ENCODE assay signal across 9 cellular contexts in genomic region chr4:149371021-149371420, GRCh38.
A peak's percentile ranks its signal among the peaks of the same experiment; 100 is the strongest.
DNase-seq lines count a peak whose midpoint lies in the region; ATAC-seq, FAIRE-seq and TF ChIP-seq lines count a peak whose summit lies in the region.
"Had no signal": no experiment of that assay in that cellular context is flagged by ENCODE, and none has a peak within 500 bp of the region (broad histone marks: within the 10 kb centered on the region; RNA-seq: fewer than 3 reads in every experiment).

No MANE protein-coding gene starts in this region.

- CTCF ChIA-PET in A673 (lab: Charles Lee) = no interaction called here

- ATAC-seq in HG02970 (IDR thresholded peaks at IDR 0.05; ENCODE audit: low FRiP score, unreplicated experiment) = peak; percentile 63
- ATAC-seq in gastrocnemius medialis = no peak

- TF ChIP-seq POLR2A in gastrocnemius medialis (IDR thresholded peaks at IDR 0.05) = no peak
- TF ChIP-seq POLR2A in spleen (IDR thresholded peaks at IDR 0.05) = no peak

- TF ChIP-seq CTCF in A673 (conservative IDR thresholded peaks at IDR 0.05; ENCODE audit: low read depth, low read length) (peak; percentile 65), gastrocnemius medialis (IDR thresholded peaks at IDR 0.05 in 4 of 5, conservative IDR thresholded peaks at IDR 0.05 in 1 of 5) (no peak), spleen (IDR thresholded peaks at IDR 0.05 in 8 of 11, conservative IDR thresholded peaks at IDR 0.05 in 3 of 11) (no peak)

- BruUV-seq in A673 (replicated peaks; lab: Mats Ljungman, UMichigan) = no TSS peak

- peak; percentile 87 for DNase-seq in A673 (ENCODE audit: low spot score)
- no peak for DNase-seq in GM18507 (ENCODE audit: extremely low spot score, insufficient read length, low read depth)
- DNase-seq in NCI-H2029 (lab: John Stamatoyannopoulos, UW) = peak; percentile 9
- DNase-seq in amniotic stem cell (lab: John Stamatoyannopoulos, UW) = peak; percentile 70
- peak; percentile 49 for DNase-seq in inferior parietal cortex (ENCODE audit: extremely low spot score)
- no peak for DNase-seq in gastrocnemius medialis
- DNase-seq in spleen = no peak

- no peaks in the 10 kb centered on the region for H3K9me3 ChIP-seq in A673 (ENCODE audit: low read depth, low read length, poor library complexity, severe bottlenecking)
- no peaks in the 10 kb centered on the region for H3K9me3 ChIP-seq in gastrocnemius medialis
- H3K9me3 ChIP-seq in spleen = no peaks in the 10 kb centered on the region
- H3K9me3 ChIP-seq: upper lobe of left lung had no signal

- no peaks in the 10 kb centered on the region for H3K36me3 ChIP-seq in A673 (ENCODE audit: insufficient read depth, low read length, poor library complexity, severe bottlenecking)
- no peaks in the 10 kb centered on the region for H3K36me3 ChIP-seq in gastrocnemius medialis
- no peaks in the 10 kb centered on the region for H3K36me3 ChIP-seq in spleen
- H3K36me3 ChIP-seq: upper lobe of left lung had no signal

- H3K27me3 ChIP-seq in A673 (replicated peaks; ENCODE audit: insufficient read depth, low read depth, low read length, poor library complexity) (no peaks in the 10 kb centered on the region), gastrocnemius medialis (no peaks in the 10 kb centered on the region), spleen (replicated peaks in 1 of 7) (peaks cover 0 to 3% (median 0%) of the 10 kb centered on the region in 7 donors)
- H3K27me3 ChIP-seq: upper lobe of left lung had no signal

- H3K4me1 ChIP-seq in A673 (ENCODE audit: insufficient read depth, low read length, poor library complexity, severe bottlenecking) (peaks cover 6% of the 10 kb centered on the region), gastrocnemius medialis (no peaks in the 10 kb centered on the region), spleen (no peaks in the 10 kb centered on the region)
- H3K4me1 ChIP-seq: upper lobe of left lung had no signal

- in situ Hi-C loops in gastrocnemius medialis (cut with MboI; ENCODE audit: low sequenced_read_pairs in 4 of 4) = no loop called here

- peak; percentile 68 for FAIRE-seq in GM18507 (lab: Jason Lieb, UNC)

- POLR2A ChIA-PET in A673 (lab: Charles Lee; ENCODE audit: low non-redundant PET) = no interaction called here

- intact Hi-C loops in A673 (cut with micrococcal nuclease; ENCODE audit: unreplicated experiment) = loop anchor here (1.0 to 10.0 kb wide), 4 partner anchors 181 to 525 kb away; no protein-coding TSS in a partner anchor
- intact Hi-C loops in gastrocnemius medialis (cut with DNase I; ENCODE audit: low total_unique reads) = loop anchor here (10.0 kb wide), 1 partner anchor 524 kb away; no protein-coding TSS in a partner anchor
- intact Hi-C loops in spleen (cut with DNase I; ENCODE audit: low total_unique reads) = no loop called here

- WGBS in spleen, 5 donors = 23 to 33% (median 31%) methylated on average over 3 of the region's 3 CpGs

- H3K4me3 ChIP-seq in A673 (ENCODE audit: low read depth, low read length, poor library complexity, severe bottlenecking) = no peak overlapping the region
- H3K4me3 ChIP-seq in gastrocnemius medialis = no peak overlapping the region
- no peak overlapping the region for H3K4me3 ChIP-seq in spleen
- H3K4me3 ChIP-seq: upper lobe of left lung had no signal

- H3K27ac ChIP-seq in A673 (ENCODE audit: low read depth, low read length, poor library complexity, severe bottlenecking) (no peak overlapping the region), gastrocnemius medialis (no peak overlapping the region), spleen (no peak overlapping the region)
- H3K27ac ChIP-seq: upper lobe of left lung had no signal

Comparison
In these comparisons a context has a peak if more than half of its experiments do, and no peak if none do; other contexts are left out.
1. DNase-seq: peak in A673 (single experiment), NCI-H2029 (single experiment), amniotic stem cell (single experiment) and inferior parietal cortex (single experiment); none in GM18507 (single experiment), gastrocnemius medialis (0 of 2) and spleen (single experiment).